In the genomic region with DNA sequence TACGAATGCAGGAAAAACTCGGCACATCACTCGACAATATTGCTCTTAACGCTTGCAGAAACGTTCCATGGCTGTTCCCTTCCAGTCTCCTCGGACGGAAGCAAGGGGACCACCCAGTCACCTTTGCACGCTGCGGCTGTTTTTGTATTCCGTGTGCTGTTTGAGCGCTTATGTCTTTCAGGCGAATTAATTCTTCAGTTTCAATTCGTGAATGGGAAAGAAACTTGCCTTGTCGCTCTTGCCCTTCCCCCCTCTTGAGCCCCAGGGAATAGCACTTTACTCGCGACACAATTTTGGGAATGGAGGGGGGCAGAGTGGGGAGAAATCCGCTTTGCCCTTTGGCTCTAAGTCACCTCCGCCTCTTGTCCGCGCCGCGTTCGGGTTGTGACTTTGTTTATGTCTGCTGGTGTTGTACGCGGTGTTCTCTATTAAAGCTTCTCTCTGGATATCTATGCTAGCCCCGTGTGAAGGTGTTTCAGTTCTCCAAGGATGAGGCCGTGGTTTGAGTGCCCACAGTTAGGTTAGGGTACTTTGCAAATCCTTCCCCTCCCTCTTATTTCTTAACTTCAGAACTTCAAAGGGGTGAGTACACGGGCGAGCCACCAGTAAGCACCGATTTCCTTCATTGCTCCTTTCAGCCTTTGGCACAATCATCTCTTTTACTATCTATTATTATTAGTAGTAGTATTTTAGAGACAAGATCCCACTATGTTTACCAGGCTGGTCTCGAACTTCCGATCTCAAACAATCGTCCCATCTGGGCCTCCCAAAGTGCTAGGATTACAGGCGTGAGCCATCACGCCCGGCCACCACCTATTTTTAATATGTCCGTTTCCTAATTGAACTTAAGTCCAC, we compare ENCODE assay signal across 14 cellular contexts. TPM values are rescaled to one million over a fixed set of nuclear protein-coding genes. Genes with fewer than 3 reads are reported as not detected.
A peak's percentile ranks its signal among the peaks of the same experiment; 100 is the strongest.
DNase-seq lines count a peak whose midpoint lies in the region; ATAC-seq and TF ChIP-seq lines count a peak whose summit lies in the region.
"Had no signal": no experiment of that assay in that cellular context is flagged by ENCODE, and none has a peak within 500 bp of the region (broad histone marks: within the 10 kb centered on the region; RNA-seq: fewer than 3 reads in every experiment).

No MANE protein-coding gene starts in this region.

- H3T11ph ChIP-seq in H9 (ENCODE audit: low read length), result no peak overlapping the region

- peaks cover 54% of the 10 kb centered on the region for H3K27me3 ChIP-seq in H9 (ENCODE audit: insufficient read depth, low read length)

- H3K79me2 ChIP-seq in H9 (ENCODE audit: insufficient read depth, low read length), result no peaks in the 10 kb centered on the region

- peaks cover 22% of the 10 kb centered on the region for H3K23me2 ChIP-seq in H9 (ENCODE audit: insufficient read length, low read depth, low read length, poor library complexity, severe bottlenecking)

- no peak overlapping the region for H3K4ac ChIP-seq in H9 (ENCODE audit: low read depth, low read length)

- peaks cover 6% of the 10 kb centered on the region for H3K36me3 Mint-ChIP-seq in T-helper 1 cell treated with Interleukin-12 subunit alpha and Interleukin-12 subunit beta and Interleukin-4 antibody, amounts not matched to agents 30 μg/mL and 1 μg/mL, for 36 hours (ENCODE audit: low read depth)
- H3K36me3 Mint-ChIP-seq in H9 (ENCODE audit: insufficient read depth in 1 of 3, low read depth in 3 of 3) (peaks cover 0 to 3% (median 0%) of the 10 kb centered on the region in 3 experiments; a peak in 1 of 7 replicates), neural crest cell (ENCODE audit: low read depth) (no peaks in the 10 kb centered on the region)
- no peaks in the 10 kb centered on the region for H3K36me3 Mint-ChIP-seq in dendritic cell treated with granulocyte-macrophage colony-stimulating factor and Interleukin-4, amounts not matched to agents 40 ng/mL and 50 ng/mL, for 4 days (ENCODE audit: low read depth)

- no peaks in the 10 kb centered on the region for H3K9me3 Mint-ChIP-seq in T-helper 1 cell treated with Interleukin-12 subunit alpha and Interleukin-12 subunit beta and Interleukin-4 antibody, amounts not matched to agents 30 μg/mL and 1 μg/mL, for 36 hours
- peaks cover 0 to 7% of the 10 kb centered on the region in 2 experiments; a peak in 4 of 5 replicates for H3K9me3 Mint-ChIP-seq in H9
- no peaks in the 10 kb centered on the region for H3K9me3 Mint-ChIP-seq in dendritic cell treated with granulocyte-macrophage colony-stimulating factor and Interleukin-4, amounts not matched to agents 40 ng/mL and 50 ng/mL, for 4 days
- no peaks in the 10 kb centered on the region for H3K9me3 Mint-ChIP-seq in neural crest cell

- H3K9me3 ChIP-seq in H9 (ENCODE audit: control insufficient read depth, low read depth, low read length), result no peaks in the 10 kb centered on the region

- H3K9ac ChIP-seq in H9 (ENCODE audit: extremely low read depth, insufficient read length, low read length), result no peak overlapping the region

- no peak overlapping the region for H2BK15ac ChIP-seq in H9 (ENCODE audit: low read depth, low read length)

- peaks cover 6% of the 10 kb centered on the region for H3K4me1 Mint-ChIP-seq in T-helper 1 cell treated with Interleukin-12 subunit alpha and Interleukin-12 subunit beta and Interleukin-4 antibody, amounts not matched to agents 30 μg/mL and 1 μg/mL, for 36 hours (ENCODE audit: low read depth)
- H3K4me1 Mint-ChIP-seq in H9 (peaks cover 53 to 59% of the 10 kb centered on the region in 2 experiments), neural crest cell (peaks cover 25% of the 10 kb centered on the region)
- H3K4me1 Mint-ChIP-seq in dendritic cell treated with granulocyte-macrophage colony-stimulating factor and Interleukin-4, amounts not matched to agents 40 ng/mL and 50 ng/mL, for 4 days (ENCODE audit: low read depth), result peaks cover 41% of the 10 kb centered on the region

- H3K56ac ChIP-seq in H9 (ENCODE audit: insufficient read length, low read depth, low read length), result no peak overlapping the region

- H3K27me3 Mint-ChIP-seq in T-helper 1 cell treated with Interleukin-12 subunit alpha and Interleukin-12 subunit beta and Interleukin-4 antibody, amounts not matched to agents 30 μg/mL and 1 μg/mL, for 36 hours (ENCODE audit: low read depth), result peaks cover 82% of the 10 kb centered on the region
- peaks cover 89% of the 10 kb centered on the region for H3K27me3 Mint-ChIP-seq in H9 (ENCODE audit: low read depth)
- peaks cover 89% of the 10 kb centered on the region for H3K27me3 Mint-ChIP-seq in dendritic cell treated with granulocyte-macrophage colony-stimulating factor and Interleukin-4, amounts not matched to agents 40 ng/mL and 50 ng/mL, for 4 days
- H3K27me3 Mint-ChIP-seq in neural crest cell (ENCODE audit: low read depth), result peaks cover 96% of the 10 kb centered on the region

- no peak overlapping the region for H2BK20ac ChIP-seq in H9 (ENCODE audit: low read depth, low read length, poor library complexity, severe bottlenecking)

- no peak for ATAC-seq in HG03521 (IDR thresholded peaks at IDR 0.05; ENCODE audit: unreplicated experiment)
- no peak for ATAC-seq in HG02885 (IDR thresholded peaks at IDR 0.05; ENCODE audit: poor library complexity, unreplicated experiment)
- ATAC-seq: Right ventricle myocardium inferior had no signal

- no peaks in the 10 kb centered on the region for H4K20me1 ChIP-seq in H9 (ENCODE audit: control insufficient read depth, insufficient read depth, insufficient read length)

- H3K4me3 Mint-ChIP-seq in T-helper 1 cell treated with Interleukin-12 subunit alpha and Interleukin-12 subunit beta and Interleukin-4 antibody, amounts not matched to agents 30 μg/mL and 1 μg/mL, for 36 hours, result no peak overlapping the region
- H3K4me3 Mint-ChIP-seq in H9 (peak overlapping the region; percentile 72 to 76), neural crest cell (peak overlapping the region; percentile 29)
- peak overlapping the region; percentile 33 for H3K4me3 Mint-ChIP-seq in dendritic cell treated with granulocyte-macrophage colony-stimulating factor and Interleukin-4, amounts not matched to agents 40 ng/mL and 50 ng/mL, for 4 days

- no peak overlapping the region for H2AFZ ChIP-seq in H9 (ENCODE audit: low read length)

- no peak overlapping the region for H3K18ac ChIP-seq in H9 (ENCODE audit: insufficient read length, low read depth, low read length)

- no peak overlapping the region for H3K27ac ChIP-seq in H9 (ENCODE audit: insufficient read length, low read depth, low read length)

- no peak overlapping the region for H2BK12ac ChIP-seq in H9 (ENCODE audit: insufficient read length, low read depth, low read length)

- H3K4me1 ChIP-seq in H9 (ENCODE audit: insufficient read depth, low read length), result peaks cover 14% of the 10 kb centered on the region

- H4K5ac ChIP-seq in H9 (ENCODE audit: insufficient read length, low read depth, low read length), result no peak overlapping the region

- H2AK5ac ChIP-seq in H9 (ENCODE audit: insufficient read length, low read length), result no peak overlapping the region

- no peaks in the 10 kb centered on the region for H3K79me1 ChIP-seq in H9 (ENCODE audit: insufficient read depth, low read depth, low read length, poor library complexity, severe bottlenecking)

- intact Hi-C loops in dendritic cell treated with granulocyte-macrophage colony-stimulating factor and Interleukin-4, amounts not matched to agents 40 ng/mL and 50 ng/mL, for 4 days (cut with micrococcal nuclease), result no loop called here

- no peak overlapping the region for H2BK120ac ChIP-seq in H9 (ENCODE audit: low read depth, low read length, poor library complexity, severe bottlenecking)

- no CpG with 5 or more reads among the region's 37 CpGs for WGBS in H9 (ENCODE audit: extremely low coverage, insufficient read length, low lambda C conversion rate)

- H4K91ac ChIP-seq in H9 (ENCODE audit: insufficient read length, low read depth, low read length), result no peak overlapping the region

- no peak overlapping the region for H4K8ac ChIP-seq in H9 (replicated peaks; ENCODE audit: insufficient read length, low read depth, low read length)

- H3K14ac ChIP-seq in H9 (ENCODE audit: insufficient read depth, low read length), result no peak overlapping the region

- H3K4me2 ChIP-seq in H9 (ENCODE audit: insufficient read depth, insufficient read length, low read length), result peak overlapping the region; percentile 52

- H3K27ac Mint-ChIP-seq in T-helper 1 cell treated with Interleukin-12 subunit alpha and Interleukin-12 subunit beta and Interleukin-4 antibody, amounts not matched to agents 30 μg/mL and 1 μg/mL, for 36 hours, result peak overlapping the region; percentile 73
- H3K27ac Mint-ChIP-seq in H9 (no peak overlapping the region; a peak in 1 of 7 replicates), neural crest cell (ENCODE audit: unreplicated experiment) (no peak overlapping the region)
- H3K27ac Mint-ChIP-seq in dendritic cell treated with granulocyte-macrophage colony-stimulating factor and Interleukin-4, amounts not matched to agents 40 ng/mL and 50 ng/mL, for 4 days, result no peak overlapping the region

- H3K23ac ChIP-seq in H9 (ENCODE audit: insufficient read length, low read depth, low read length), result no peak overlapping the region

- DNase-seq in T-helper 1 cell (no peak), H9 (peak; percentile 38), neural crest cell (ENCODE audit: low read depth, low spot score) (peak; percentile 11), GF-D8 (lab: John Stamatoyannopoulos, UW) (no peak)
- DNase-seq: DMS79 treated with DMSO at 0.1 percent for 48 hours; NCI-H1436; NCI-H526 treated with DMSO at 0.1 percent for 48 hours; stimulated activated CD4-positive, alpha-beta T cell treated with anti-CD3 and anti-CD28 coated beads, Interleukin-12 subunit alpha, Interleukin-12 subunit beta, amount 100 ng/mL, for 4 hours had no signal

- H2BK5ac ChIP-seq in H9 (ENCODE audit: insufficient read length, low read length), result no peak overlapping the region

- TF ChIP-seq CTCF in H9 (conservative IDR thresholded peaks at IDR 0.05) (no peak), neural crest cell (conservative IDR thresholded peaks at IDR 0.05) (no peak)

RNA-seq across cellular contexts. Expression of gene FOXB2, which starts 2.7 kb away (rescaled TPM):
- total RNA-seq in H9 (2021) (7.8 and 8.4 TPM in 2 replicates), neural crest cell (not detected in 2 replicates)
- total RNA-seq: fibroblast of villous mesenchyme, Right ventricle myocardium inferior had no signal

Comparison
In these comparisons a context has a peak if more than half of its experiments do, and no peak if none do; other contexts are left out.
1. DNase-seq: peak in H9 (single experiment) and neural crest cell (single experiment); none in T-helper 1 cell (0 of 5) and GF-D8 (single experiment).